ENCODE assay signal across 12 cellular contexts in genomic region chr1:202207292-202207691, GRCh38. TPM values are rescaled to one million over a fixed set of nuclear protein-coding genes. Genes with fewer than 3 reads are reported as not detected.
DNase-seq lines count a peak whose midpoint lies in the region; ATAC-seq and TF ChIP-seq lines count a peak whose summit lies in the region.
"Had no signal": no experiment of that assay in that cellular context is flagged by ENCODE, and none has a peak within 500 bp of the region (broad histone marks: within the 10 kb centered on the region; RNA-seq: fewer than 3 reads in every experiment).

No MANE protein-coding gene starts in this region.

- CTCF ChIA-PET in HEK293 (lab: Yijun Ruan, JAX) = interaction anchor here (1.7 to 1.9 kb wide), 3 partner anchors 14 to 107 kb away, joined by 4 to 9 read pairs (median 5); no protein-coding TSS in a partner anchor

- H3K27me3 ChIP-seq in kidney epithelial cell (ENCODE audit: control insufficient read depth, insufficient read depth, low read length) (peaks cover 25% of the 10 kb centered on the region), vagina (no peaks in the 10 kb centered on the region)

- no peaks in the 10 kb centered on the region for H3K4me1 ChIP-seq in HEK293 (ENCODE audit: control insufficient read depth, insufficient read depth, low read length)
- no peaks in the 10 kb centered on the region for H3K4me1 ChIP-seq in vagina

- no peak overlapping the region for H3K27ac ChIP-seq in HEK293 (ENCODE audit: extremely low read depth, low read depth, low read length)
- H3K27ac ChIP-seq in vagina = no peak overlapping the region

- no peaks in the 10 kb centered on the region for H3K9me3 ChIP-seq in HEK293 (ENCODE audit: control insufficient read depth, insufficient read depth, low read depth, low read length)
- no peaks in the 10 kb centered on the region for H3K9me3 ChIP-seq in vagina

- no peak overlapping the region for H3K4me3 ChIP-seq in AG09309 (ENCODE audit: control insufficient read depth, low read depth, low read length)
- no peak overlapping the region for H3K4me3 ChIP-seq in HEK293 (ENCODE audit: low read depth, low read length)
- H3K4me3 ChIP-seq in kidney epithelial cell (ENCODE audit: low read depth, low read length) = no peak overlapping the region
- no peak overlapping the region for H3K4me3 ChIP-seq in vagina

- no peak for ATAC-seq in GM19023 (IDR thresholded peaks at IDR 0.05; ENCODE audit: unreplicated experiment)
- ATAC-seq in GM18909 (IDR thresholded peaks at IDR 0.05; ENCODE audit: poor library complexity, unreplicated experiment) = no peak

- DNase-seq in AG09309 (ENCODE audit: low read depth) (peak; percentile 16), amniotic epithelial cell (ENCODE audit: low read depth) (peak; percentile 62), kidney epithelial cell (ENCODE audit: low read depth) (peak; percentile 44), MV-4-11 (lab: John Stamatoyannopoulos, UW) (no peak), vagina (ENCODE audit: extremely low spot score in 2 of 2) (no peak)
- DNase-seq: GDM1, glutamatergic neuron had no signal

- no peak for TF ChIP-seq CTCF in AG09309 (IDR thresholded peaks at IDR 0.05; ENCODE audit: control insufficient read depth, insufficient read depth, low read depth, low read length, missing control alignments)
- peak; percentile 52; the same call in 1 of the 2 replicates for TF ChIP-seq CTCF in HEK293 (tag by site-specific recombination; IDR thresholded peaks at IDR 0.05)
- peak; percentile 55 for TF ChIP-seq CTCF in kidney epithelial cell (IDR thresholded peaks at IDR 0.05; ENCODE audit: insufficient read depth, low read length, poor library complexity, severe bottlenecking)
- no peak for TF ChIP-seq CTCF in vagina (IDR thresholded peaks at IDR 0.05)

- intact Hi-C loops in vagina (cut with DNase I) = no loop called here

- POLR2A ChIA-PET in HEK293 (lab: Yijun Ruan, JAX) = no interaction called here

- H3K36me3 ChIP-seq in HEK293 (ENCODE audit: control insufficient read depth in 2 of 2, insufficient read depth in 1 of 2, low read length in 2 of 2) (no peaks in the 10 kb centered on the region), kidney epithelial cell (ENCODE audit: control insufficient read depth, insufficient read depth, low read length) (no peaks in the 10 kb centered on the region), vagina (no peaks in the 10 kb centered on the region)

- TF ChIP-seq POLR2A in vagina (IDR thresholded peaks at IDR 0.05) = no peak

TF ChIP-seq in HEK293, 187 proteins besides CTCF, POLR2A, EP300 and RAD21:
- TF ChIP-seq ZNF692 (tag by site-specific recombination; IDR thresholded peaks at IDR 0.05) = peak; percentile 51; the same call in 1 of the 2 replicates
- TF ChIP-seq ZNF664 (tag by site-specific recombination; IDR thresholded peaks at IDR 0.05) = no peak
- TF ChIP-seq ZNF548 (tag by site-specific recombination; IDR thresholded peaks at IDR 0.05) = no peak

RNA-seq across cellular contexts. Expression of gene LGR6, which starts 13.7 kb away (rescaled TPM):
- total RNA-seq in kidney epithelial cell (0.08 and 0.68 TPM in 2 replicates), vagina (6.6 TPM)
- total RNA-seq: activated T-helper 1 cell treated with anti-CD3 and anti-CD28 coated beads, Interleukin-12 subunit alpha, Interleukin-12 subunit beta, Interleukin-2, Interleukin-4 antibody, amounts not matched to agents 30 ng/mL and 10 ng/mL and 1 ng/mL, durations not matched to agents 14 hours and 24 hours and 36 hours; subcutaneous adipose tissue had no signal

RNA-seq across cellular contexts. Expression of gene PTPN7, which starts 46.9 kb away (rescaled TPM):
- total RNA-seq in kidney epithelial cell (2.3 and 2.6 TPM in 2 replicates), vagina (7.9 TPM)

Comparison
In these comparisons a context has a peak if more than half of its experiments do, and no peak if none do; other contexts are left out.
1. DNase-seq: peak in AG09309 (single experiment), amniotic epithelial cell (single experiment) and kidney epithelial cell (single experiment); none in MV-4-11 (single experiment) and vagina (0 of 2).
2. CTCF ChIP-seq: peak in HEK293 (single experiment) and kidney epithelial cell (single experiment); none in AG09309 (single experiment) and vagina (0 of 3).